ENCODE assay signal across 8 cellular contexts in the genomic region with DNA sequence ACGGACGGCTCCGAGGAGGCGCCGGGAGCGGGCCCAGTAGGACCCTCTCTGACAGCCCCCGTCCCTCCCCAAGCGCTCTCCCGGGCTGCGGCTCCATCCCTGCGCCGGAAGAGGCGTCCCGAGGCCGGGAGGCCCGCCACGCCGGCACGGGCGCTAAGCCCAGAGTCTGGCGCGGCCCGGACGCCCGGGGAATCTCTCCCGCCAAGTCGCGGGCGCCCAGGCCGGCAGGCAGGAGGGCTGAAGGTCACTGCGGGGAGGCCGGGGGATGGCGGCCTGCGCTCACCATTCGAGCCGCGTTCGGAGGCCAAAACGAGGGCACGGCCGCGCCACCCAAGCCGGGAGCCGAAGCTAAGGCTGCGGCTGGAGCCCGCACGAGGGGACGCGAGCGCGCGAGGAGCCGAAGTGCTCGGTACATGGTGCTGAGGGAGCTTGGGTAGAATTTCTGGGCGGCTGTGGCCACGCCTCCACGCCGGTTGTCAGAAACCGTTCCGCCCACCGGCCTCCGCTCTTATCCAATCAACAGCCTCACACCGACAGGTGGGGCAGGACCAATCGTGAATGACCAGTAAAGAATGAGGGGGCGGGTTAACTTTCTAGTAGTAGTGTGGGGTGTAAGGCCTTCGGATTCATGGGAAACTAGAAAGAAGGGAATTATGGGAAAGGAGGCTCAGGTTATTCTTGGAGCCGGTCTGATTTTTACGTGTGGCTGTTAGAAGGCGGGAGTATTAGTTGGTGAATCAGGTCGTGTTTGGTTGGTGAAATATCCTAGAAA. TPM values are rescaled to one million over a fixed set of nuclear protein-coding genes. Genes with fewer than 3 reads are reported as not detected.
DNase-seq lines count a peak whose midpoint lies in the region; ATAC-seq, FAIRE-seq and TF ChIP-seq lines count a peak whose summit lies in the region.

Gene FH (minus strand): TSS at position 448 of the 772 bp plus-strand sequence. CDS start 33 bp downstream, at position 415.

- H3K27ac ChIP-seq in 22Rv1 (peak within 1 kb of the TSS; percentile 81), body of pancreas (peak within 1 kb of the TSS; percentile 79 to 94 (median 85)), sigmoid colon (peak within 1 kb of the TSS; percentile 91 to 96 (median 95))

- H3K27me3 ChIP-seq in body of pancreas (no peaks in the 10 kb centered on the region), sigmoid colon (no peaks in the 10 kb centered on the region)

- 0% methylated on average over 8 to 62 of the region's 70 CpGs for WGBS in body of pancreas, 2 donors
- 0 to 1% methylated on average over 70 of the region's 70 CpGs for WGBS in sigmoid colon, 2 donors

- no peak for TF ChIP-seq EP300 in sigmoid colon (IDR thresholded peaks at IDR 0.05)

- DNase-seq in NCI-H2107 treated with DMSO at 0.1 percent for 48 hours (lab: John Stamatoyannopoulos, UW; ENCODE audit: unreplicated experiment), result peak; percentile 100
- peak; percentile 95 to 98 (median 96) for DNase-seq in body of pancreas
- DNase-seq in iPS DF 4.7 (ENCODE audit: extremely low read depth, low spot score), result peak; percentile 86
- peak; percentile 98 for DNase-seq in sigmoid colon

- TF ChIP-seq POLR2A in body of pancreas (IDR thresholded peaks at IDR 0.05) (peak; percentile 79 to 86 (median 85)), sigmoid colon (IDR thresholded peaks at IDR 0.05) (peak; percentile 67 to 81)

- intact Hi-C loops in body of pancreas (cut with DNase I) (no loop called here), sigmoid colon (cut with DNase I) (loop anchor here (10.0 kb wide), 1 partner anchor 125 kb away; the partner anchor contains the start of genes CHML and OPN3)

- H3K9me3 ChIP-seq in body of pancreas (no peaks in the 10 kb centered on the region), sigmoid colon (no peaks in the 10 kb centered on the region)

- no peaks in the 10 kb centered on the region for H3K36me3 ChIP-seq in body of pancreas (replicated peaks in 1 of 2; ENCODE audit: insufficient read depth in 1 of 2, low read depth in 2 of 2)
- H3K36me3 ChIP-seq in sigmoid colon, result peaks cover 0 to 9% (median 2%) of the 10 kb centered on the region in 4 donors

- TF ChIP-seq CTCF in 22Rv1 (IDR thresholded peaks at IDR 0.05) (no peak), body of pancreas (IDR thresholded peaks at IDR 0.05) (no peak), sigmoid colon (IDR thresholded peaks at IDR 0.05) (no peak)

- peak; percentile 100 for FAIRE-seq in TTC549 (lab: Jason Lieb, UNC)

- H3K4me1 ChIP-seq in body of pancreas, result peaks cover 8% of the 10 kb centered on the region
- H3K4me1 ChIP-seq in sigmoid colon, result peaks cover 0 to 21% (median 13%) of the 10 kb centered on the region in 4 donors

- H3K4me3 ChIP-seq in body of pancreas (peak within 1 kb of the TSS; percentile 49 to 64), sigmoid colon (peak within 1 kb of the TSS; percentile 80 to 91 (median 84))

- ATAC-seq in GM18520 (IDR thresholded peaks at IDR 0.05; ENCODE audit: unreplicated experiment), result peak; percentile 97
- peak; percentile 98 for ATAC-seq in HG03064 (IDR thresholded peaks at IDR 0.05; ENCODE audit: low read depth, unreplicated experiment)
- peak; percentile 99 for ATAC-seq in body of pancreas

RNA-seq across cellular contexts. Expression of gene FH, which starts in this region (rescaled TPM):
- total RNA-seq in body of pancreas, result 10 to 100 TPM; 12.5 to 27.0 TPM
- 10 to 100 TPM; 39.9 to 69.2 (median 53.2) TPM for total RNA-seq in sigmoid colon
- 100 to 1,000 TPM in 1 of 3 donors, 10 to 100 TPM in 2; 75.0 to 125 (median 79.3) TPM for polyA plus RNA-seq in sigmoid colon

Comparison
In these comparisons a context has a peak if more than half of its experiments do, and no peak if none do; other contexts are left out.
1. Peak in every context shown above with its lines: DNase-seq, ATAC-seq, H3K4me3 ChIP-seq and H3K27ac ChIP-seq.